In genomic region chr19:36417752-36418286, GRCh38 we compare ENCODE assay signal across 8 cellular contexts. TPM values are rescaled to one million over a fixed set of nuclear protein-coding genes. Genes with fewer than 3 reads are reported as not detected.
DNase-seq lines count a peak whose midpoint lies in the region; ATAC-seq and TF ChIP-seq lines count a peak whose summit lies in the region.

No MANE protein-coding gene starts in this region.

- H3K9ac ChIP-seq in HUES64 (ENCODE audit: low read depth, low read length), result peak overlapping the region; percentile 91

- H3K9me3 ChIP-seq in HUES64 (ENCODE audit: insufficient read depth, low read depth, low read length) (no peaks in the 10 kb centered on the region), breast epithelium (peaks cover 0 to 11% of the 10 kb centered on the region in 2 donors), mucosa of descending colon (peaks cover 25% of the 10 kb centered on the region)

- no peak for TF ChIP-seq CTCF in AG10803 (conservative IDR thresholded peaks at IDR 0.05; ENCODE audit: low read length)
- no peak for TF ChIP-seq CTCF in breast epithelium (IDR thresholded peaks at IDR 0.05)
- no peak for TF ChIP-seq CTCF in mucosa of descending colon (IDR thresholded peaks at IDR 0.05)
- no peak for TF ChIP-seq CTCF in GM10266 (IDR thresholded peaks at IDR 0.05; ENCODE audit: control insufficient read depth, insufficient read depth, low read depth, missing control alignments)

- ATAC-seq in mucosa of descending colon (no peak), GM18517 (IDR thresholded peaks at IDR 0.05; ENCODE audit: unreplicated experiment) (no peak), HG02981 (IDR thresholded peaks at IDR 0.05; ENCODE audit: unreplicated experiment) (no peak), esophagus mucosa (no peak)

- DNase-seq in AG10803 (ENCODE audit: low read depth) (no peak), breast epithelium (ENCODE audit: low spot score in 2 of 2) (no peak), mucosa of descending colon (no peak), GM10266 (ENCODE audit: extremely low spot score) (no peak)

- 0 out of 2 replicates have a peak overlapping the region, but pooled peaks have one; percentile 37 for H3K27ac ChIP-seq in HUES64 (ENCODE audit: low read depth, low read length)
- peak overlapping the region; percentile 86 to 93 for H3K27ac ChIP-seq in breast epithelium

- peak overlapping the region; percentile 79 for H3K4me3 ChIP-seq in AG10803 (ENCODE audit: low read length)
- peak overlapping the region; percentile 95 for H3K4me3 ChIP-seq in HUES64 (ENCODE audit: low read length)
- peak overlapping the region; percentile 71 to 81 (median 73) for H3K4me3 ChIP-seq in breast epithelium
- H3K4me3 ChIP-seq in mucosa of descending colon, result peak overlapping the region; percentile 61

- H3K4me1 ChIP-seq in HUES64 (ENCODE audit: insufficient read depth, low read length), result peaks cover 9% of the 10 kb centered on the region; the same call in 1 of the 2 replicates
- peaks cover 0 to 8% of the 10 kb centered on the region in 2 donors for H3K4me1 ChIP-seq in breast epithelium
- H3K4me1 ChIP-seq in mucosa of descending colon (ENCODE audit: low read depth), result peaks cover 9% of the 10 kb centered on the region

- H3K27me3 ChIP-seq in HUES64 (ENCODE audit: insufficient read depth, low read length), result peaks cover 40% of the 10 kb centered on the region
- H3K27me3 ChIP-seq in breast epithelium, result no peaks in the 10 kb centered on the region

- intact Hi-C loops in breast epithelium (cut with DNase I; ENCODE audit: low total_unique reads) (no loop called here), mucosa of descending colon (cut with DNase I, micrococcal nuclease) (no loop called here)

- no peak for TF ChIP-seq POLR2A in breast epithelium (IDR thresholded peaks at IDR 0.05)

- H3K36me3 ChIP-seq in HUES64 (ENCODE audit: insufficient read depth, low read length) (peaks cover 11% of the 10 kb centered on the region), breast epithelium (no peaks in the 10 kb centered on the region), mucosa of descending colon (ENCODE audit: low read depth) (no peaks in the 10 kb centered on the region)

- WGBS in HUES64, result 12% methylated on average over 25 of the region's 25 CpGs

RNA-seq across cellular contexts. Expression of gene ZFP82, which starts 0.6 kb away (rescaled TPM):
- 13.0 TPM for polyA plus RNA-seq in HUES64 (2013, experiment 1 of 2)
- 14.3 TPM for polyA plus RNA-seq in HUES64 (2013, experiment 2 of 2)
- total RNA-seq in breast epithelium (10 to 100 TPM in 1 of 3 donors, 1 to 10 TPM in 2; 3.4 to 13.6 (median 9.5) TPM), mucosa of descending colon (1 to 10 TPM; 1.1 to 5.3 (median 1.2) TPM), esophagus mucosa (0.72 TPM)

RNA-seq across cellular contexts. Expression of gene ZFP14, which starts 38.8 kb away (rescaled TPM):
- 3.5 TPM for polyA plus RNA-seq in HUES64 (2013, experiment 1 of 2)
- polyA plus RNA-seq in HUES64 (2013, experiment 2 of 2), result 4.1 TPM
- total RNA-seq in breast epithelium (10 to 100 TPM in 1 of 3 donors, 1 to 10 TPM in 2; 5.3 to 13.3 (median 8.5) TPM), mucosa of descending colon (1 to 10 TPM; 3.4 to 7.5 (median 5.0) TPM), esophagus mucosa (1.2 TPM)
